12 cellular contexts compared by ENCODE assay signal in genomic region chr11:121328213-121328966, GRCh38. TPM values are rescaled to one million over a fixed set of nuclear protein-coding genes. Genes with fewer than 3 reads are reported as not detected.
A peak's percentile ranks its signal among the peaks of the same experiment; 100 is the strongest.
DNase-seq lines count a peak whose midpoint lies in the region; ATAC-seq, FAIRE-seq and TF ChIP-seq lines count a peak whose summit lies in the region.
"Had no signal": no experiment of that assay in that cellular context is flagged by ENCODE, and none has a peak within 500 bp of the region (broad histone marks: within the 10 kb centered on the region; RNA-seq: fewer than 3 reads in every experiment).

No MANE protein-coding gene starts in this region.

- FAIRE-seq in GM12878 (lab: Jason Lieb, UNC): no peak
- FAIRE-seq: TTC549 had no signal

- no peak for TF ChIP-seq CTCF in GM12878 (IDR thresholded peaks at IDR 0.05 in 2 of 3, conservative IDR thresholded peaks at IDR 0.05 in 1 of 3; ENCODE audit: control insufficient read depth in 2 of 3, extremely low read depth in 1 of 3, insufficient read depth in 1 of 3, low read depth in 3 of 3, low read length in 3 of 3)

- H3K9ac ChIP-seq in GM12878 (ENCODE audit: control insufficient read depth, insufficient read depth, low read length): no peak overlapping the region

- no peaks in the 10 kb centered on the region for H3K36me3 ChIP-seq in GM12878 (ENCODE audit: control insufficient read depth in 2 of 2, insufficient read depth in 2 of 2, low read length in 1 of 2)

- no peaks in the 10 kb centered on the region for H3K79me2 ChIP-seq in GM12878 (ENCODE audit: control insufficient read depth, insufficient read depth, low read length)

- no peak for TF ChIP-seq POLR2A in GM12878 (IDR thresholded peaks at IDR 0.05; ENCODE audit: low read depth, low read length)

- peak overlapping the region; percentile 21; the same call in 1 of the 2 replicates for H3K4me2 ChIP-seq in GM12878 (ENCODE audit: control insufficient read depth, insufficient read depth)

- in situ Hi-C loops in GM12878 (cut with MboI): no loop called here

- peak in 5 of 6 experiments; percentile 15 to 70 (median 46) for DNase-seq in stimulated activated naive CD4-positive, alpha-beta T cell (lab: John Stamatoyannopoulos, UW)
- no peak for DNase-seq in stimulated activated naive CD4-positive, alpha-beta T cell treated with Interleukin-2 at 50 U/mL for 16 hours (lab: John Stamatoyannopoulos, UW)
- DNase-seq in activated CD4-positive, alpha-beta T cell treated with anti-CD3 and anti-CD28 coated beads for 48 hours: peak; percentile 29
- DNase-seq in GM12878 (ENCODE audit: low read depth, low spot score) (no peak), hippocampal formation (lab: John Stamatoyannopoulos, UW) (no peak), SHP77 treated with DMSO at 0.1 percent for 48 hours (lab: John Stamatoyannopoulos, UW) (no peak)
- DNase-seq: H9, NCI-H1105, retina had no signal

- H3K27ac ChIP-seq in GM12878 (ENCODE audit: control insufficient read depth, insufficient read depth): no peak overlapping the region

- SMC1A ChIA-PET in GM12878 (lab: Charles Lee; ENCODE audit: uncharacterized antibody, unreplicated experiment): interaction anchor here (0.9 to 5.7 kb wide), 18 partner anchors 8 to 263 kb away, joined by 3 to 43 read pairs (median 4); no protein-coding TSS in a partner anchor

- H4K20me1 ChIP-seq in GM12878 (ENCODE audit: control insufficient read depth, insufficient read depth): no peaks in the 10 kb centered on the region

- H3K4me1 ChIP-seq in GM12878 (ENCODE audit: control insufficient read depth, insufficient read depth, low read length): peaks cover 18% of the 10 kb centered on the region

- RAD21 ChIA-PET in GM12878 (lab: Charles Lee; ENCODE audit: unreplicated experiment): interaction anchor here (0.7 to 1.9 kb wide), 6 partner anchors 39 to 137 kb away, joined by 3 to 14 read pairs (median 4); no protein-coding TSS in a partner anchor

- no TSS peak for BruUV-seq in GM12878 (replicated peaks; lab: Mats Ljungman, UMichigan)

- no peak for TF ChIP-seq RAD21 in GM12878 (IDR thresholded peaks at IDR 0.05; ENCODE audit: insufficient read depth, low read depth, low read length)

- no peak overlapping the region for H3K4me3 ChIP-seq in GM12878

- POLR2A ChIA-PET in GM12878 (lab: Charles Lee): interaction anchor here (0.6 to 1.0 kb wide), 2 partner anchors 76 to 133 kb away, joined by 3 read pairs; no protein-coding TSS in a partner anchor

- intact Hi-C loops in GM12878 (cut with micrococcal nuclease; ENCODE audit: unreplicated experiment): loop anchor here (5.0 kb wide), 1 partner anchor 39 kb away; no protein-coding TSS in a partner anchor

- TF ChIP-seq EP300 in GM12878 (IDR thresholded peaks at IDR 0.05; ENCODE audit: borderline replicate concordance in 1 of 2, control insufficient read depth in 1 of 2, low read depth in 2 of 2, low read length in 2 of 2): no peak

- CTCF ChIA-PET in GM12878 (lab: Yijun Ruan, JAX): interaction anchor here (0.7 to 8.6 kb wide), 6 partner anchors 7 to 263 kb away, joined by 3 to 56 read pairs (median 8); no protein-coding TSS in a partner anchor

- H2AFZ ChIP-seq in GM12878 (ENCODE audit: control insufficient read depth, low read depth, low read length): peak overlapping the region; percentile 51

- WGBS in GM12878 (ENCODE audit: insufficient coverage, insufficient replicate concordance, low lambda C conversion rate, missing lambda C conversion rate): 46% methylated on average over 15 of the region's 15 CpGs

- no peaks in the 10 kb centered on the region for H3K9me3 ChIP-seq in GM12878 (replicated peaks; ENCODE audit: control insufficient read depth, insufficient read depth, low read length)

- no peaks in the 10 kb centered on the region for H3K27me3 ChIP-seq in GM12878 (replicated peaks in 1 of 2; ENCODE audit: control insufficient read depth in 2 of 2, insufficient read depth in 2 of 2, low read length in 1 of 2)

- ATAC-seq in GM12878: peak; percentile 53
- ATAC-seq in GM21381 (IDR thresholded peaks at IDR 0.05; ENCODE audit: unreplicated experiment): no peak
- no peak for ATAC-seq in GM21528 (IDR thresholded peaks at IDR 0.05; ENCODE audit: low FRiP score, unreplicated experiment)

TF ChIP-seq in GM12878, 131 proteins besides CTCF, POLR2A, EP300 and RAD21:
- peak in 1 of 2 experiments; percentile 29; a peak in 1 of 4 replicates for TF ChIP-seq ETV6 (conservative IDR thresholded peaks at IDR 0.05 in 1 of 2, IDR thresholded peaks at IDR 0.05 in 1 of 2; ENCODE audit: borderline replicate concordance in 1 of 2, low read depth in 1 of 2)
- no peak for TF ChIP-seq BHLHE40 (IDR thresholded peaks at IDR 0.05; ENCODE audit: borderline replicate concordance in 1 of 2, low read depth in 2 of 2, low read length in 1 of 2)
- no peak for TF ChIP-seq IRF4 (IDR thresholded peaks at IDR 0.05; ENCODE audit: low read depth, low read length)
- peak; percentile 68 for TF ChIP-seq RUNX3 (IDR thresholded peaks at IDR 0.05; ENCODE audit: low read length)
- TF ChIP-seq BMI1 (IDR thresholded peaks at IDR 0.05; ENCODE audit: borderline replicate concordance): no peak
- TF ChIP-seq EED (IDR thresholded peaks at IDR 0.05; ENCODE audit: low read depth): 0 out of 2 replicates have a peak, but pooled peaks have one; percentile 10
- TF ChIP-seq NKRF (conservative IDR thresholded peaks at IDR 0.05): no peak
- TF ChIP-seq TAF1 (IDR thresholded peaks at IDR 0.05; ENCODE audit: borderline replicate concordance, low read depth, low read length): no peak
- TF ChIP-seq ZZZ3 (IDR thresholded peaks at IDR 0.05; ENCODE audit: control insufficient read depth, insufficient read length, low read depth): no peak
- 0 out of 2 replicates have a peak, but pooled peaks have one; percentile 16 for TF ChIP-seq LARP7 (IDR thresholded peaks at IDR 0.05)
- TF ChIP-seq IRF5 (IDR thresholded peaks at IDR 0.05; ENCODE audit: borderline replicate concordance): no peak

RNA-seq across cellular contexts. Expression of gene SC5D, which starts 35.8 kb away (rescaled TPM):
- 66.7 and 75.4 TPM in 2 replicates for total RNA-seq in GM12878 (2013; cell fraction: nucleolus; rRNA removed)
- total RNA-seq in GM12878 (2014; rRNA removed) (27.2 and 30.1 TPM in 2 replicates), GM12878 (2014; rRNA removed; fragmentation: Illumina TruSeq; extraction: Trizol) (36.0 and 36.3 TPM in 2 replicates), GM12878 (2021) (22.5 and 23.7 TPM in 2 replicates)
- 27.6 TPM for polyA plus RNA-seq in GM12878 (2011; ENCODE audit: low read depth)
- polyA plus RNA-seq in GM12878 (2011; rRNA removed) (134 and 148 TPM in 2 replicates), GM12878 (2014; fragmentation: Illumina TruSeq; extraction: Trizol) (46.1 and 58.9 TPM in 2 replicates), GM12878 (2014; fragmentation: Nextera tagmentation; extraction: Ambion mirVana) (10 to 100 TPM; 26.5 to 31.7 TPM), GM12878 (2014; rRNA removed) (25.3 and 39.5 TPM in 2 replicates), GM12878 (2016; fragmentation: Nextera tagmentation; extraction: Ambion mirVana) (10 to 100 TPM; 26.2 to 30.0 TPM)
- polyA plus RNA-seq in GM12878 (2011; cell fraction: cytosol; rRNA removed): 24.0 and 42.1 TPM in 2 replicates
- 27.7 and 29.9 TPM in 2 replicates for polyA plus RNA-seq in GM12878 (2011; cell fraction: nucleus; rRNA removed)
- polyA plus RNA-seq in GM12878 (2012): 40.9 and 62.5 TPM in 2 replicates
- polyA minus RNA-seq in GM12878 (2011; rRNA and poly(A)+ RNA removed): 60.1 and 106 TPM in 2 replicates
- 12.4 and 22.0 TPM in 2 replicates for polyA minus RNA-seq in GM12878 (2011; cell fraction: cytosol; rRNA and poly(A)+ RNA removed)
- polyA minus RNA-seq in GM12878 (2011; cell fraction: nucleus; rRNA and poly(A)+ RNA removed): 25.4 and 34.3 TPM in 2 replicates

Comparison
In these comparisons a context has a peak if more than half of its experiments do, and no peak if none do; other contexts are left out.
1. DNase-seq: peak in stimulated activated naive CD4-positive, alpha-beta T cell (5 of 6) and activated CD4-positive, alpha-beta T cell treated with anti-CD3 and anti-CD28 coated beads for 48 hours (single experiment); none in stimulated activated naive CD4-positive, alpha-beta T cell treated with Interleukin-2 at 50 U/mL for 16 hours (single experiment), GM12878 (single experiment), hippocampal formation (0 of 2) and SHP77 treated with DMSO at 0.1 percent for 48 hours (single experiment).